Comparison of ENCODE assay signal across 12 cellular contexts in the genomic region with DNA sequence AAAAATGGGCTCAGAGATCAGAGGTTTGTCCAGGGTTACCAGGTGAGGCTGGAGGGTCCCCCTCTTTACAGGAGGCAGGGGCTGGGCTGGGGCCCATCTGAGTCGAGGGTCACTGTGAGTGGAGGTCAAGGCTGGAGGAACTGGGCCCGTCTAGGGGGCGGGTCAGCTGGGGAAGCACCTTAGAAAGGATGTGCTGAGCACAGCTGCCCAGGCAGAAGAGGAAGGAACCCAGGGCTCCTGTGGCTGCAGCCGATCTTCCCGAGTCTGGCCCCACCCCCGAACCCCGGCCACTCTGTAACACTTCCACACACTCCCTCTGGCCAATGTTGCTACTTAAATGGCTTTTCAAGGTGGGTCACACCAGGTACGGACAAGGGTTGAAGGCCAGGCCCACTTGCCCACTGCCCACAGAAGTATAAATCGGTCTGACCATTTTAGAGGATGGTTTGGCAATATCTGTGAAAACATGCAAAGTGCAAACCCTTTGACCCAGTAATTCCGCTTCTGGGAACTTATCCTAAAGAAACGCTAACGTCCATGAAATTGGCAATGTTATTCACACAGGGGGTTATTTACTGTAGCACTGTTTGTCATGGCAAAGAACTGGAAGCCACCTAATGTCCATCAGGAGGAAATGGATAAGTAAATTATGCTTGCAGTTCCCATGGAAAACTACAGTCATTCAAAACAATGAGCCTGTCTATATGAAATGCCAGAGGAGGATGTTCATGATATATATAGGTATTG. TPM values are rescaled to one million over a fixed set of nuclear protein-coding genes. Genes with fewer than 3 reads are reported as not detected.
DNase-seq lines count a peak whose midpoint lies in the region; ATAC-seq and TF ChIP-seq lines count a peak whose summit lies in the region.
"Had no signal": no experiment of that assay in that cellular context is flagged by ENCODE, and none has a peak within 500 bp of the region (broad histone marks: within the 10 kb centered on the region; RNA-seq: fewer than 3 reads in every experiment).

No MANE protein-coding gene starts in this region.

- no peak overlapping the region for H3K4me3 ChIP-seq in upper lobe of left lung
- H3K4me3 ChIP-seq: MG63 had no signal

- peak overlapping the region; percentile 62 for H3K27ac Mint-ChIP-seq in activated naive CD4-positive, alpha-beta T cell treated with anti-CD3 and anti-CD28 coated beads, Interleukin-2, amount 50 U/mL, for 24 hours
- H3K27ac Mint-ChIP-seq in activated naive CD4-positive, alpha-beta T cell treated with anti-CD3 and anti-CD28 coated beads, Interleukin-2, amount 50 U/mL, for 72 hours: no peak overlapping the region
- no peak overlapping the region; the same call in 1 of the 2 replicates for H3K27ac Mint-ChIP-seq in WTC11

- H3K4me1 Mint-ChIP-seq in activated naive CD4-positive, alpha-beta T cell treated with anti-CD3 and anti-CD28 coated beads, Interleukin-2, amount 50 U/mL, for 24 hours: peaks cover 54% of the 10 kb centered on the region
- peaks cover 14% of the 10 kb centered on the region for H3K4me1 Mint-ChIP-seq in WTC11

- ATAC-seq in activated naive CD4-positive, alpha-beta T cell treated with anti-CD3 and anti-CD28 coated beads, Interleukin-2, amount 50 U/mL, for 72 hours: no peak
- ATAC-seq in WTC11 (peak; percentile 76), left lobe of liver (peak; percentile 70), upper lobe of left lung (ENCODE audit: low FRiP score in 2 of 2) (peak in 1 of 2 donors; percentile 53), HG02870 (IDR thresholded peaks at IDR 0.05; ENCODE audit: unreplicated experiment) (no peak)
- ATAC-seq: natural killer cell had no signal

- TF ChIP-seq CTCF in WTC11 (IDR thresholded peaks at IDR 0.05) (no peak), upper lobe of left lung (IDR thresholded peaks at IDR 0.05) (peak in 1 of 6 experiments; percentile 8)

- H3K4me3 Mint-ChIP-seq in activated naive CD4-positive, alpha-beta T cell treated with anti-CD3 and anti-CD28 coated beads, Interleukin-2, amount 50 U/mL, for 24 hours: no peak overlapping the region
- no peak overlapping the region for H3K4me3 Mint-ChIP-seq in WTC11
- H3K4me3 Mint-ChIP-seq: natural killer cell had no signal

- no peak for DNase-seq in activated naive CD4-positive, alpha-beta T cell treated with anti-CD3 and anti-CD28 coated beads, Interleukin-2, amount 50 U/mL, for 72 hours (ENCODE audit: low spot score in 2 of 2)
- no peak for DNase-seq in WTC11 (ENCODE audit: low spot score)
- DNase-seq in left lobe of liver (ENCODE audit: low spot score): peak; percentile 48
- peak in 1 of 2 donors; percentile 28 for DNase-seq in upper lobe of left lung
- DNase-seq in DMS114 treated with DMSO at 0.1 percent for 48 hours (lab: John Stamatoyannopoulos, UW; ENCODE audit: unreplicated experiment): no peak
- DNase-seq in NCI-H1694 treated with DMSO at 0.1 percent for 48 hours (lab: John Stamatoyannopoulos, UW): no peak
- DNase-seq: GOT3, MG63, natural killer cell, NCI-H524 had no signal

- no peaks in the 10 kb centered on the region for H3K36me3 ChIP-seq in upper lobe of left lung
- H3K36me3 ChIP-seq: MG63 had no signal

- CTCF ChIA-PET in WTC11 (lab: Charles Lee): interaction anchor here (0.9 to 1.6 kb wide), 3 partner anchors 11 to 106 kb away, joined by 4 to 10 read pairs (median 8); no protein-coding TSS in a partner anchor

- WGBS in upper lobe of left lung, 2 donors: 35 to 48% methylated on average over 8 to 12 of the region's 12 CpGs

- no peaks in the 10 kb centered on the region for H3K9me3 Mint-ChIP-seq in activated naive CD4-positive, alpha-beta T cell treated with anti-CD3 and anti-CD28 coated beads, Interleukin-2, amount 50 U/mL, for 24 hours
- peaks cover 4 to 5% of the 10 kb centered on the region in 2 donors for H3K9me3 Mint-ChIP-seq in activated naive CD4-positive, alpha-beta T cell treated with anti-CD3 and anti-CD28 coated beads, Interleukin-2, amount 50 U/mL, for 72 hours
- peaks cover 14% of the 10 kb centered on the region for H3K9me3 Mint-ChIP-seq in WTC11

- POLR2A ChIA-PET in WTC11 (lab: Charles Lee): no interaction called here

- H3K4me1 ChIP-seq in upper lobe of left lung: peaks cover 15 to 22% (median 20%) of the 10 kb centered on the region in 4 donors

- H3K27ac ChIP-seq in upper lobe of left lung: peak overlapping the region in 3 of 4 donors; percentile 25 to 51 (median 48)

- no peaks in the 10 kb centered on the region for H3K9me3 ChIP-seq in upper lobe of left lung
- H3K9me3 ChIP-seq: MG63 had no signal

- TF ChIP-seq EP300 in upper lobe of left lung (IDR thresholded peaks at IDR 0.05): no peak

- peaks cover 3% of the 10 kb centered on the region for H3K36me3 Mint-ChIP-seq in activated naive CD4-positive, alpha-beta T cell treated with anti-CD3 and anti-CD28 coated beads, Interleukin-2, amount 50 U/mL, for 24 hours
- peaks cover 15 to 16% of the 10 kb centered on the region in 2 donors for H3K36me3 Mint-ChIP-seq in activated naive CD4-positive, alpha-beta T cell treated with anti-CD3 and anti-CD28 coated beads, Interleukin-2, amount 50 U/mL, for 72 hours
- H3K36me3 Mint-ChIP-seq in WTC11: peaks cover 7% of the 10 kb centered on the region
- H3K36me3 Mint-ChIP-seq: natural killer cell had no signal

- TF ChIP-seq POLR2A in upper lobe of left lung (IDR thresholded peaks at IDR 0.05): no peak

- no peaks in the 10 kb centered on the region for H3K27me3 ChIP-seq in upper lobe of left lung
- H3K27me3 ChIP-seq: MG63 had no signal

- no peaks in the 10 kb centered on the region for H3K27me3 Mint-ChIP-seq in activated naive CD4-positive, alpha-beta T cell treated with anti-CD3 and anti-CD28 coated beads, Interleukin-2, amount 50 U/mL, for 24 hours
- H3K27me3 Mint-ChIP-seq in WTC11 (ENCODE audit: low read depth): peaks cover 4% of the 10 kb centered on the region; the same call in 1 of the 2 replicates

TF ChIP-seq in WTC11, 78 proteins besides CTCF, POLR2A, EP300 and RAD21:
- TF ChIP-seq OVOL2 (CRISPR knock-in tag; IDR thresholded peaks at IDR 0.05; ENCODE audit: borderline replicate concordance) (no peak), ZNF121 (CRISPR knock-in tag; IDR thresholded peaks at IDR 0.05) (peak; percentile 91), CREB1 (CRISPR knock-in tag; IDR thresholded peaks at IDR 0.05) (no peak)

RNA-seq across cellular contexts. Expression of a gene that starts 30.5 kb away (rescaled TPM):
- 10 to 100 TPM; 63.1 to 96.5 TPM for total RNA-seq in activated naive CD4-positive, alpha-beta T cell treated with anti-CD3 and anti-CD28 coated beads, Interleukin-2, amount 50 U/mL, for 72 hours
- total RNA-seq in WTC11 (2021) (42.2 to 66.4 TPM (median 51.3 TPM) in 3 replicates), left lobe of liver (42.5 TPM), upper lobe of left lung (10 to 100 TPM; 17.8 to 60.7 (median 48.0) TPM)

RNA-seq across cellular contexts. Expression of a gene that starts 55.9 kb away (rescaled TPM):
- 10 to 100 TPM in 1 of 2 donors, 1 to 10 TPM in 1; 9.8 to 12.7 TPM for total RNA-seq in activated naive CD4-positive, alpha-beta T cell treated with anti-CD3 and anti-CD28 coated beads, Interleukin-2, amount 50 U/mL, for 72 hours
- total RNA-seq in WTC11 (2021): 11.9 to 13.4 TPM (median 12.4 TPM) in 3 replicates
- total RNA-seq in left lobe of liver: 6.3 TPM
- 10 to 100 TPM in 5 of 6 donors, 1 to 10 TPM in 1; 8.0 to 37.7 (median 13.0) TPM for total RNA-seq in upper lobe of left lung

RNA-seq across cellular contexts. Expression of a gene that starts 56.8 kb away (rescaled TPM):
- total RNA-seq in activated naive CD4-positive, alpha-beta T cell treated with anti-CD3 and anti-CD28 coated beads, Interleukin-2, amount 50 U/mL, for 72 hours: 10 to 100 TPM; 10.9 to 19.0 TPM
- total RNA-seq in WTC11 (2021) (15.2 to 17.4 TPM (median 15.2 TPM) in 3 replicates), left lobe of liver (76.9 TPM), upper lobe of left lung (10 to 100 TPM; 23.6 to 40.2 (median 33.7) TPM)

Comparison
In these comparisons a context has a peak if more than half of its experiments do, and no peak if none do; other contexts are left out.
1. ATAC-seq: peak in WTC11 (single experiment) and left lobe of liver (single experiment); none in activated naive CD4-positive, alpha-beta T cell treated with anti-CD3 and anti-CD28 coated beads, Interleukin-2, amount 50 U/mL, for 72 hours (0 of 2) and HG02870 (single experiment).